ENCODE assay signal across 11 cellular contexts in genomic region chr21:42844411-42845113, GRCh38. TPM values are rescaled to one million over a fixed set of nuclear protein-coding genes. Genes with fewer than 3 reads are reported as not detected.
A peak's percentile ranks its signal among the peaks of the same experiment; 100 is the strongest.
DNase-seq lines count a peak whose midpoint lies in the region; ATAC-seq, FAIRE-seq and TF ChIP-seq lines count a peak whose summit lies in the region.
"Had no signal": no experiment of that assay in that cellular context is flagged by ENCODE, and none has a peak within 500 bp of the region (broad histone marks: within the 10 kb centered on the region; RNA-seq: fewer than 3 reads in every experiment).

No MANE protein-coding gene starts in this region.

- H3K4me3 ChIP-seq in kidney (ENCODE audit: low read length in 2 of 2) (no peak overlapping the region), spleen (no peak overlapping the region)

- H3K27me3 ChIP-seq in spleen (replicated peaks in 1 of 7): no peaks in the 10 kb centered on the region

- no peak for TF ChIP-seq POLR2A in spleen (IDR thresholded peaks at IDR 0.05)

- H3K27ac ChIP-seq in kidney (ENCODE audit: low read depth in 2 of 2, low read length in 2 of 2) (no peak overlapping the region), spleen (peak overlapping the region in 5 of 8 donors; percentile 21 to 39 (median 25))
- H3K27ac ChIP-seq: HL-60 had no signal

- in situ Hi-C loops in GM13976 (cut with MboI; ENCODE audit: low sequenced_read_pairs, unreplicated experiment): no loop called here

- WGBS in spleen, 5 donors: 74 to 86% (median 80%) methylated on average over 21 to 22 of the region's 22 CpGs

- H3K9me3 ChIP-seq in kidney (ENCODE audit: control insufficient read depth in 1 of 2, low read length in 2 of 2) (no peaks in the 10 kb centered on the region), spleen (no peaks in the 10 kb centered on the region)

- no peaks in the 10 kb centered on the region; the same call in 1 of the 2 replicates for H3K27me3 Mint-ChIP-seq in HFFc6 (ENCODE audit: insufficient read depth)
- H3K27me3 Mint-ChIP-seq: stimulated activated naive CD8-positive, alpha-beta T cell treated with anti-CD3 and anti-CD28 coated beads, Interleukin-15, amount 100 ng/mL, for 72 hours had no signal

- no peaks in the 10 kb centered on the region for H3K4me1 Mint-ChIP-seq in HFFc6 (ENCODE audit: low read depth)

- H3K27ac Mint-ChIP-seq in HFFc6: 0 out of 2 replicates have a peak overlapping the region, but pooled peaks have one; percentile 12

- H3K9me3 Mint-ChIP-seq in HFFc6: no peaks in the 10 kb centered on the region
- H3K9me3 Mint-ChIP-seq: stimulated activated naive CD8-positive, alpha-beta T cell treated with anti-CD3 and anti-CD28 coated beads, Interleukin-15, amount 100 ng/mL, for 72 hours had no signal

- ATAC-seq in GM21390 (IDR thresholded peaks at IDR 0.05; ENCODE audit: unreplicated experiment): no peak
- ATAC-seq in GM19328 (IDR thresholded peaks at IDR 0.05; ENCODE audit: unreplicated experiment): no peak
- ATAC-seq: stimulated activated naive CD8-positive, alpha-beta T cell treated with anti-CD3 and anti-CD28 coated beads, Interleukin-15, amount 100 ng/mL, for 72 hours had no signal

- FAIRE-seq in kidney (lab: Jason Lieb, UNC): no peak
- FAIRE-seq: D721Med had no signal

- intact Hi-C loops in kidney (cut with DNase I) (no loop called here), spleen (cut with DNase I; ENCODE audit: low total_unique reads) (no loop called here)

- no peak overlapping the region for H3K4me3 Mint-ChIP-seq in HFFc6
- H3K4me3 Mint-ChIP-seq: stimulated activated naive CD8-positive, alpha-beta T cell treated with anti-CD3 and anti-CD28 coated beads, Interleukin-15, amount 100 ng/mL, for 72 hours had no signal

- no peaks in the 10 kb centered on the region for H3K4me1 ChIP-seq in kidney (ENCODE audit: control insufficient read depth in 1 of 2, insufficient read depth in 1 of 2, low read depth in 1 of 2, low read length in 2 of 2)
- H3K4me1 ChIP-seq in spleen: peaks cover 0 to 20% (median 4%) of the 10 kb centered on the region in 6 donors

- H3K36me3 ChIP-seq in kidney (ENCODE audit: control insufficient read depth in 1 of 2, insufficient read depth in 2 of 2, low read length in 2 of 2) (peaks cover 16 to 18% of the 10 kb centered on the region in 2 donors), spleen (peaks cover 2 to 94% (median 71%) of the 10 kb centered on the region in 6 donors)

- no peak overlapping the region for H3K9ac ChIP-seq in kidney (ENCODE audit: low read length in 2 of 2)

- peaks cover 27% of the 10 kb centered on the region for H3K36me3 Mint-ChIP-seq in HFFc6 (ENCODE audit: low read depth)

- DNase-seq in HFFc6 (no peak), astrocyte of the hippocampus (ENCODE audit: low read depth, low spot score) (peak; percentile 44), kidney (peak; percentile 87), spleen (peak; percentile 70), GM13976 (ENCODE audit: low spot score) (no peak)
- DNase-seq: cortex of kidney; stimulated activated naive CD8-positive, alpha-beta T cell treated with anti-CD3 and anti-CD28 coated beads, Interleukin-15, amount 100 ng/mL, for 72 hours had no signal

- TF ChIP-seq CTCF in HFFc6 (IDR thresholded peaks at IDR 0.05): no peak
- no peak for TF ChIP-seq CTCF in kidney (IDR thresholded peaks at IDR 0.05; ENCODE audit: borderline replicate concordance, extremely low read depth, insufficient read depth)
- no peak for TF ChIP-seq CTCF in spleen (IDR thresholded peaks at IDR 0.05 in 8 of 11, conservative IDR thresholded peaks at IDR 0.05 in 3 of 11)
- TF ChIP-seq CTCF in GM13976 (IDR thresholded peaks at IDR 0.05; ENCODE audit: borderline replicate concordance, control extremely low read depth, extremely low read depth, insufficient read depth, missing control alignments): no peak

RNA-seq across cellular contexts. Expression of gene WDR4, which starts 34.8 kb away (rescaled TPM):
- total RNA-seq in HFFc6 (2021; fragmentation: NEBNext Ultra II Directional; extraction: Animal tissue kit (Norgen Biotek cat#: 25700)): 10 to 100 TPM; 18.5 to 27.6 (median 20.9) TPM
- total RNA-seq in kidney (20.4 TPM), spleen (10 to 100 TPM; 11.2 to 31.3 (median 20.7) TPM)
- polyA plus RNA-seq in kidney (ENCODE audit: insufficient read depth, low read depth, low replicate concordance) (4.8 TPM), spleen (10 to 100 TPM in 2 of 3 donors, 1 to 10 TPM in 1; 6.1 to 17.4 (median 11.6) TPM)

RNA-seq across cellular contexts. Expression of gene NDUFV3, which starts 48.5 kb away (rescaled TPM):
- 10 to 100 TPM; 54.3 to 63.0 (median 57.0) TPM for total RNA-seq in HFFc6 (2021; fragmentation: NEBNext Ultra II Directional; extraction: Animal tissue kit (Norgen Biotek cat#: 25700))
- total RNA-seq in kidney: 29.6 TPM
- 37.0 TPM for polyA plus RNA-seq in kidney (ENCODE audit: insufficient read depth, low read depth, low replicate concordance)
- 10 to 100 TPM; 27.2 to 38.8 (median 37.1) TPM for total RNA-seq in spleen
- 10 to 100 TPM; 12.0 to 18.7 (median 12.1) TPM for polyA plus RNA-seq in spleen

Comparison
In these comparisons a context has a peak if more than half of its experiments do, and no peak if none do; other contexts are left out.
1. DNase-seq: peak in astrocyte of the hippocampus (single experiment), kidney (single experiment) and spleen (single experiment); none in HFFc6 (single experiment) and GM13976 (single experiment).
2. H3K27ac ChIP-seq: peak in spleen (5 of 8); none in kidney (0 of 2).